In the genomic region with DNA sequence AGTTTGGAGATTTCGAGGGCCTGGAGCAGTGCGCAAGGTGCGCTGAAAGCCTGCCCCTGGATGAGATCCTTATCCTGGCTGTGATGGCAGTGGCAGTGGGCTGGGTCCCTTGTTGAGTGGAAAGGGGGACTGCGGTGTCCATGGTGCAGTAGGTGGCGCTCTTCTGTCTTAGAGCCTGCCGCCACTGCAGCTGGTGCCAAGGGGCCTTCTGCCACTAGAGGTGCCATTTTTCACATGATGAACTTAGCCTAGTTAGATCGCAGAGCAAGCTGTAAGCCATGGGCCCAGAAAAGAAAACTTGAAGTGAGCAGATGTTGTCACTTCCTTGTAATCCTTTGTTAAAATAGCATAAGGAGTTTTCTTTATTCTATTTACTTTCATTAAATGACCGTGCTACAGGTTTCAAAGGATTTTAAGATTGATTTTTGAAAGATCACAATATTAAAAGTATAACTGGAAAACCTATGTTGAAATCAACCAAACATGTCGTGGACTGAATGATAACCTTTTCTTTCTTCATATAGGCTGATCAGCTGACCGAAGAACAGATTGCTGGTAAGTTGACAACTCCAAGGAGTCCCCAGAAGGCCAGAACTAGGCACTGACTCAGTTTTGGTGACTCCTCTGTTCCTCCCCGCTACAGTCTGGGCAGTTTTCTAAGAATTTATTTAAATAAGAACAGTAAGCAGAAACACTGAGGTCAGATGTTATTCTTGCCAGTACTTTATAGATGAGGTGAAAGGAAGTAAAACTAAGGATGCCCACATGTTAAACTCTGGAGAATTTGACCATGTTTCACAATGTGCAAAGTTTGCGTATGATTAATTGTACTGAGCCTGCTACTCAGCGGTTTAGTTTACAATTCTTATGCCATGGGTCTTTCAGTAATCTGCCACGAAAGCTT, we compare ENCODE assay signal across 8 cellular contexts. TPM values are rescaled to one million over a fixed set of nuclear protein-coding genes. Genes with fewer than 3 reads are reported as not detected.
A peak's percentile ranks its signal among the peaks of the same experiment; 100 is the strongest.
DNase-seq lines count a peak whose midpoint lies in the region; ATAC-seq, FAIRE-seq and TF ChIP-seq lines count a peak whose summit lies in the region.

No MANE protein-coding gene starts in this region.

- H3K27ac Mint-ChIP-seq in WTC11 = peak overlapping the region; percentile 36; the same call in 1 of the 2 replicates

- H3K36me3 Mint-ChIP-seq in WTC11 = peaks cover 53% of the 10 kb centered on the region

- CTCF ChIA-PET in AG04450 (lab: Charles Lee) (interaction anchor here (0.6 to 6.7 kb wide), 35 partner anchors 9 to 421 kb away, joined by 3 to 85 read pairs (median 3); no protein-coding TSS in a partner anchor), WTC11 (lab: Charles Lee) (interaction anchor here (0.6 to 1.8 kb wide), 45 partner anchors 9 to 358 kb away, joined by 3 to 28 read pairs (median 4); no protein-coding TSS in a partner anchor)

- DNase-seq in AG04450 (ENCODE audit: low read depth, low spot score) = peak; percentile 61
- DNase-seq in NCI-H2196 treated with DMSO at 0.1 percent for 48 hours (lab: John Stamatoyannopoulos, UW; ENCODE audit: unreplicated experiment) = peak; percentile 63
- DNase-seq in WTC11 (ENCODE audit: low spot score) = peak; percentile 85
- peak; percentile 85 for DNase-seq in bronchial epithelial cell (ENCODE audit: low read depth)
- DNase-seq in kidney = peak; percentile 94
- DNase-seq in stimulated activated CD4-positive, alpha-beta T cell treated with anti-CD3 and anti-CD28 coated beads, Interleukin-12 subunit alpha, Interleukin-12 subunit beta, amount 100 ng/mL, for 4 hours = peak; percentile 77

- H3K4me1 Mint-ChIP-seq in WTC11 = peaks cover 26% of the 10 kb centered on the region

- H3K36me3 ChIP-seq in bronchial epithelial cell (ENCODE audit: control insufficient read depth, insufficient read depth, low read length) (peaks cover 28% of the 10 kb centered on the region), kidney (ENCODE audit: control insufficient read depth in 1 of 2, insufficient read depth in 2 of 2, low read length in 2 of 2) (peaks cover 30 to 50% of the 10 kb centered on the region in 2 donors)

- intact Hi-C loops in kidney (cut with DNase I) = loop anchor here (10.0 kb wide), 1 partner anchor 295 kb away; no protein-coding TSS in a partner anchor

- H3K27ac ChIP-seq in AG04450 (ENCODE audit: low read depth, low read length) (peak overlapping the region; percentile 40), kidney (ENCODE audit: low read depth in 2 of 2, low read length in 2 of 2) (peak overlapping the region in 1 of 2 donors; percentile 25)

- no peaks in the 10 kb centered on the region for H3K9me3 Mint-ChIP-seq in WTC11

- peak; percentile 99 for TF ChIP-seq CTCF in AG04450 (IDR thresholded peaks at IDR 0.05; ENCODE audit: low read depth, low read length)
- TF ChIP-seq CTCF in WTC11 (IDR thresholded peaks at IDR 0.05) = peak; percentile 94
- peak; percentile 99 for TF ChIP-seq CTCF in bronchial epithelial cell (IDR thresholded peaks at IDR 0.05; ENCODE audit: insufficient read depth, low read length, severe bottlenecking)
- TF ChIP-seq CTCF in kidney (IDR thresholded peaks at IDR 0.05; ENCODE audit: borderline replicate concordance, extremely low read depth, insufficient read depth) = peak; percentile 99

- ATAC-seq in GM18868 (IDR thresholded peaks at IDR 0.05; ENCODE audit: unreplicated experiment) (peak; percentile 52), HG03139 (IDR thresholded peaks at IDR 0.05; ENCODE audit: unreplicated experiment) (peak; percentile 43), WTC11 (peak; percentile 62)

- peaks cover 4% of the 10 kb centered on the region; the same call in 1 of the 2 replicates for H3K27me3 Mint-ChIP-seq in WTC11 (ENCODE audit: low read depth)

- H3K9ac ChIP-seq in kidney (ENCODE audit: low read length in 2 of 2) = peak overlapping the region in 1 of 2 donors; percentile 59

- H3K4me3 Mint-ChIP-seq in WTC11 = peak overlapping the region; percentile 88

- H3K4me3 ChIP-seq in AG04450 (ENCODE audit: low read depth, low read length) (peak overlapping the region; percentile 97), bronchial epithelial cell (ENCODE audit: low read depth, low read length) (no peak overlapping the region), kidney (ENCODE audit: low read length in 2 of 2) (peak overlapping the region; percentile 64 to 71)

- H3K4me1 ChIP-seq in kidney (ENCODE audit: control insufficient read depth in 1 of 2, insufficient read depth in 1 of 2, low read depth in 1 of 2, low read length in 2 of 2) = peaks cover 12 to 22% of the 10 kb centered on the region in 2 donors

- no peaks in the 10 kb centered on the region for H3K27me3 ChIP-seq in AG04450 (ENCODE audit: control insufficient read depth, insufficient read depth, low read length)
- H3K27me3 ChIP-seq in bronchial epithelial cell (ENCODE audit: control insufficient read depth, insufficient read depth, low read length) = no peaks in the 10 kb centered on the region

- FAIRE-seq in bronchial epithelial cell (lab: Jason Lieb, UNC) = no peak
- peak; percentile 57 for FAIRE-seq in kidney (lab: Jason Lieb, UNC)

- POLR2A ChIA-PET in AG04450 (lab: Yijun Ruan, JAX) (interaction anchor here (0.7 to 1.6 kb wide), 5 partner anchors 8 to 358 kb away, joined by 3 to 4 read pairs (median 3); no protein-coding TSS in a partner anchor), WTC11 (lab: Charles Lee) (interaction anchor here (1.0 to 1.1 kb wide), 2 partner anchors 110 to 114 kb away, joined by 3 to 5 read pairs; no protein-coding TSS in a partner anchor)

- H3K9me3 ChIP-seq in AG04450 (ENCODE audit: control insufficient read depth, insufficient read depth, low read length) (no peaks in the 10 kb centered on the region; the same call in 1 of the 2 replicates), kidney (ENCODE audit: control insufficient read depth in 1 of 2, low read length in 2 of 2) (no peaks in the 10 kb centered on the region)

TF ChIP-seq in WTC11, 78 proteins besides CTCF, POLR2A, EP300 and RAD21 (continues in another document):
- TF ChIP-seq, protein P1, sequence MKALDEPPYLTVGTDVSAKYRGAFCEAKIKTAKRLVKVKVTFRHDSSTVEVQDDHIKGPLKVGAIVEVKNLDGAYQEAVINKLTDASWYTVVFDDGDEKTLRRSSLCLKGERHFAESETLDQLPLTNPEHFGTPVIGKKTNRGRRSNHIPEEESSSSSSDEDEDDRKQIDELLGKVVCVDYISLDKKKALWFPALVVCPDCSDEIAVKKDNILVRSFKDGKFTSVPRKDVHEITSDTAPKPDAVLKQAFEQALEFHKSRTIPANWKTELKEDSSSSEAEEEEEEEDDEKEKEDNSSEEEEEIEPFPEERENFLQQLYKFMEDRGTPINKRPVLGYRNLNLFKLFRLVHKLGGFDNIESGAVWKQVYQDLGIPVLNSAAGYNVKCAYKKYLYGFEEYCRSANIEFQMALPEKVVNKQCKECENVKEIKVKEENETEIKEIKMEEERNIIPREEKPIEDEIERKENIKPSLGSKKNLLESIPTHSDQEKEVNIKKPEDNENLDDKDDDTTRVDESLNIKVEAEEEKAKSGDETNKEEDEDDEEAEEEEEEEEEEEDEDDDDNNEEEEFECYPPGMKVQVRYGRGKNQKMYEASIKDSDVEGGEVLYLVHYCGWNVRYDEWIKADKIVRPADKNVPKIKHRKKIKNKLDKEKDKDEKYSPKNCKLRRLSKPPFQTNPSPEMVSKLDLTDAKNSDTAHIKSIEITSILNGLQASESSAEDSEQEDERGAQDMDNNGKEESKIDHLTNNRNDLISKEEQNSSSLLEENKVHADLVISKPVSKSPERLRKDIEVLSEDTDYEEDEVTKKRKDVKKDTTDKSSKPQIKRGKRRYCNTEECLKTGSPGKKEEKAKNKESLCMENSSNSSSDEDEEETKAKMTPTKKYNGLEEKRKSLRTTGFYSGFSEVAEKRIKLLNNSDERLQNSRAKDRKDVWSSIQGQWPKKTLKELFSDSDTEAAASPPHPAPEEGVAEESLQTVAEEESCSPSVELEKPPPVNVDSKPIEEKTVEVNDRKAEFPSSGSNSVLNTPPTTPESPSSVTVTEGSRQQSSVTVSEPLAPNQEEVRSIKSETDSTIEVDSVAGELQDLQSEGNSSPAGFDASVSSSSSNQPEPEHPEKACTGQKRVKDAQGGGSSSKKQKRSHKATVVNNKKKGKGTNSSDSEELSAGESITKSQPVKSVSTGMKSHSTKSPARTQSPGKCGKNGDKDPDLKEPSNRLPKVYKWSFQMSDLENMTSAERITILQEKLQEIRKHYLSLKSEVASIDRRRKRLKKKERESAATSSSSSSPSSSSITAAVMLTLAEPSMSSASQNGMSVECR (CRISPR knock-in tag; IDR thresholded peaks at IDR 0.05; ENCODE audit: borderline replicate concordance) = no peak
- TF ChIP-seq ZNF423 (CRISPR knock-in tag; IDR thresholded peaks at IDR 0.05) (no peak), TEAD1 (CRISPR knock-in tag; IDR thresholded peaks at IDR 0.05) (no peak), RORB (CRISPR knock-in tag; IDR thresholded peaks at IDR 0.05) (no peak)
- TF ChIP-seq, protein P2, sequence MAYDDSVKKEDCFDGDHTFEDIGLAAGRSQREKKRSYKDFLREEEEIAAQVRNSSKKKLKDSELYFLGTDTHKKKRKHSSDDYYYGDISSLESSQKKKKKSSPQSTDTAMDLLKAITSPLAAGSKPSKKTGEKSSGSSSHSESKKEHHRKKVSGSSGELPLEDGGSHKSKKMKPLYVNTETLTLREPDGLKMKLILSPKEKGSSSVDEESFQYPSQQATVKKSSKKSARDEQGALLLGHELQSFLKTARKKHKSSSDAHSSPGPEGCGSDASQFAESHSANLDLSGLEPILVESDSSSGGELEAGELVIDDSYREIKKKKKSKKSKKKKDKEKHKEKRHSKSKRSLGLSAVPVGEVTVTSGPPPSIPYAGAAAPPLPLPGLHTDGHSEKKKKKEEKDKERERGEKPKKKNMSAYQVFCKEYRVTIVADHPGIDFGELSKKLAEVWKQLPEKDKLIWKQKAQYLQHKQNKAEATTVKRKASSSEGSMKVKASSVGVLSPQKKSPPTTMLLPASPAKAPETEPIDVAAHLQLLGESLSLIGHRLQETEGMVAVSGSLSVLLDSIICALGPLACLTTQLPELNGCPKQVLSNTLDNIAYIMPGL (CRISPR knock-in tag; IDR thresholded peaks at IDR 0.05) = peak; percentile 41; the same call in 1 of the 2 replicates

RNA-seq across cellular contexts. Expression of a gene that starts 3.0 kb away (rescaled TPM):
- polyA plus RNA-seq in AG04450 (2011; rRNA removed) (378 and 549 TPM in 2 replicates), kidney (ENCODE audit: insufficient read depth, low read depth, low replicate concordance) (469 TPM)
- 228 and 322 TPM in 2 replicates for polyA minus RNA-seq in AG04450 (2011; rRNA and poly(A)+ RNA removed)
- total RNA-seq in WTC11 (2021) (338 to 373 TPM (median 350 TPM) in 3 replicates), bronchial epithelial cell (267 and 1,162 TPM in 2 replicates), kidney (328 TPM)
